8 cellular contexts compared by ENCODE assay signal in genomic region chr15:85625856-85626255, GRCh38.
DNase-seq lines count a peak whose midpoint lies in the region; ATAC-seq and TF ChIP-seq lines count a peak whose summit lies in the region.

No MANE protein-coding gene starts in this region.

- ATAC-seq in GM19438 (IDR thresholded peaks at IDR 0.05; ENCODE audit: low read depth, unreplicated experiment), result peak; percentile 73

- TF ChIP-seq CTCF in choroid plexus epithelial cell (conservative IDR thresholded peaks at IDR 0.05; ENCODE audit: low read depth, low read length) (no peak), sigmoid colon (IDR thresholded peaks at IDR 0.05) (no peak)

- 30 to 74% methylated on average over 1 of the region's 1 CpG for WGBS in sigmoid colon, 2 donors

- no peak for TF ChIP-seq POLR2A in sigmoid colon (IDR thresholded peaks at IDR 0.05)

- H3K9me3 ChIP-seq in BLaER1 (no peaks in the 10 kb centered on the region; the same call in 1 of the 2 replicates), sigmoid colon (no peaks in the 10 kb centered on the region)

- no peaks in the 10 kb centered on the region for H3K27me3 ChIP-seq in BLaER1
- H3K27me3 ChIP-seq in sigmoid colon, result no peaks in the 10 kb centered on the region

- TF ChIP-seq EP300 in sigmoid colon (IDR thresholded peaks at IDR 0.05), result no peak

- H3K9ac ChIP-seq in BLaER1, result no peak overlapping the region

- H3K4me1 ChIP-seq in BLaER1 (peaks cover 73% of the 10 kb centered on the region), sigmoid colon (peaks cover 0 to 76% (median 56%) of the 10 kb centered on the region in 4 donors)

- intact Hi-C loops in sigmoid colon (cut with DNase I), result no loop called here

- peaks cover 15% of the 10 kb centered on the region; the same call in 1 of the 2 replicates for H4K20me1 ChIP-seq in BLaER1

- peak overlapping the region; percentile 43; the same call in 1 of the 2 replicates for H3K27ac ChIP-seq in BLaER1
- H3K27ac ChIP-seq in sigmoid colon, result peak overlapping the region; percentile 26 to 89 (median 84)

- H3K4me3 ChIP-seq in BLaER1 (no peak overlapping the region), choroid plexus epithelial cell (ENCODE audit: low read depth, low read length) (no peak overlapping the region), sigmoid colon (no peak overlapping the region)

- H3K36me3 ChIP-seq in BLaER1 (peaks cover 21% of the 10 kb centered on the region; the same call in 1 of the 2 replicates), sigmoid colon (peaks cover 0 to 3% (median 0%) of the 10 kb centered on the region in 4 donors)

- peak overlapping the region; percentile 91 for H3K4me2 ChIP-seq in BLaER1

- DNase-seq in HT1080 (ENCODE audit: low read depth), result peak; percentile 55
- peak; percentile 85 for DNase-seq in choroid plexus epithelial cell (ENCODE audit: low read depth)
- no peak for DNase-seq in sigmoid colon
- DNase-seq in pons (ENCODE audit: low spot score), result no peak
- DNase-seq in DMS 273 treated with DMSO at 0.1 percent for 48 hours (lab: John Stamatoyannopoulos, UW), result no peak
- no peak for DNase-seq in cerebellar nuclear complex (lab: John Stamatoyannopoulos, UW)

Comparison
In these comparisons a context has a peak if more than half of its experiments do, and no peak if none do; other contexts are left out.
1. DNase-seq: peak in HT1080 (single experiment) and choroid plexus epithelial cell (single experiment); none in sigmoid colon (single experiment), pons (single experiment), DMS 273 treated with DMSO at 0.1 percent for 48 hours (single experiment) and cerebellar nuclear complex (0 of 2).